Comparison of ENCODE assay signal across 25 cellular contexts in genomic region chr11:28153586-28153985, GRCh38. TPM values are rescaled to one million over a fixed set of nuclear protein-coding genes. Genes with fewer than 3 reads are reported as not detected.
"Had no signal": no experiment of that assay in that cellular context is flagged by ENCODE, and none has a peak within 500 bp of the region (broad histone marks: within the 10 kb centered on the region; RNA-seq: fewer than 3 reads in every experiment).

No MANE protein-coding gene starts in this region.

- H3K27me3 Mint-ChIP-seq: activated CD4-positive, alpha-beta T cell treated with anti-CD3 and anti-CD28 coated beads, Interleukin-2, amount 10 ng/mL, durations not matched to agents 24 days and 14 days; activated CD8-positive, alpha-beta memory T cell treated with anti-CD3 and anti-CD28 coated beads, Interleukin-2, amount 10 ng/mL, durations not matched to agents 7 days and 5 days; activated CD8-positive, alpha-beta T cell treated with anti-CD3 and anti-CD28 coated beads for 36 hours; activated naive CD4-positive, alpha-beta T cell treated with anti-CD3 and anti-CD28 coated beads, Interleukin-2, amount 50 U/mL, for 24 hours; central memory CD8-positive, alpha-beta T cell; stimulated activated naive B cell treated with anti-CD40 and anti-IgM and Interleukin-4, amounts not matched to agents 10 μg/mL and 1 μg/mL and 100 μg/mL, for 72 hours had no signal

- DNase-seq: activated CD4-positive, alpha-beta T cell treated with anti-CD3 and anti-CD28 coated beads, Interleukin-2, amount 10 ng/mL, durations not matched to agents 24 days and 14 days; activated CD8-positive, alpha-beta memory T cell treated with anti-CD3 and anti-CD28 coated beads, Interleukin-2, amount 10 ng/mL, durations not matched to agents 7 days and 5 days; activated CD8-positive, alpha-beta T cell treated with anti-CD3 and anti-CD28 coated beads for 36 hours; activated gamma-delta T cell; activated T-cell treated with anti-CD3 and anti-CD28 coated beads for 4 hours; colonic mucosa; esophagus squamous epithelium; heart right ventricle; islet precursor cell; left cardiac atrium; midbrain; occipital lobe; posterior cingulate gyrus; stimulated activated CD4-positive, alpha-beta T cell treated with anti-CD3 and anti-CD28 coated beads, Interleukin-15, amount 100 ng/mL, for 24 hours; stimulated activated CD4-positive, alpha-beta T cell treated with anti-CD3 and anti-CD28 coated beads, Interleukin-2, amount 100 ng/mL, for 48 hours; stimulated activated CD8-positive, alpha-beta memory T cell treated with anti-CD3 and anti-CD28 coated beads, Interleukin-4, amount 100 ng/mL, for 48 hours; stimulated activated naive B cell treated with anti-CD40 and anti-IgM and Interleukin-4, amounts not matched to agents 10 μg/mL and 1 μg/mL and 100 μg/mL, for 72 hours; T-helper 2 cell; uterus had no signal

- H3K4me3 Mint-ChIP-seq: activated CD4-positive, alpha-beta T cell treated with anti-CD3 and anti-CD28 coated beads, Interleukin-2, amount 10 ng/mL, durations not matched to agents 24 days and 14 days; activated CD8-positive, alpha-beta memory T cell treated with anti-CD3 and anti-CD28 coated beads, Interleukin-2, amount 10 ng/mL, durations not matched to agents 7 days and 5 days; activated CD8-positive, alpha-beta T cell treated with anti-CD3 and anti-CD28 coated beads for 36 hours; activated naive CD4-positive, alpha-beta T cell treated with anti-CD3 and anti-CD28 coated beads, Interleukin-2, amount 50 U/mL, for 24 hours; activated T-helper 1 cell treated with anti-CD3 and anti-CD28 coated beads, Interleukin-12 subunit alpha, Interleukin-12 subunit beta, Interleukin-2, Interleukin-4 antibody, amounts not matched to agents 30 ng/mL and 10 ng/mL and 1 ng/mL, durations not matched to agents 14 hours and 24 hours and 36 hours; central memory CD8-positive, alpha-beta T cell; stimulated activated naive B cell treated with anti-CD40 and anti-IgM and Interleukin-4, amounts not matched to agents 10 μg/mL and 1 μg/mL and 100 μg/mL, for 72 hours had no signal

- ATAC-seq: activated CD4-positive, CD25-positive, alpha-beta regulatory T cell treated with anti-CD3 and anti-CD28 coated beads, Interleukin-2, amount 50 U/mL, for 24 hours; activated CD8-positive, alpha-beta memory T cell treated with anti-CD3 and anti-CD28 coated beads, Interleukin-2, amount 10 ng/mL, durations not matched to agents 7 days and 5 days; activated CD8-positive, alpha-beta T cell treated with anti-CD3 and anti-CD28 coated beads for 36 hours; heart right ventricle; left cardiac atrium; sciatic nerve; stimulated activated naive B cell treated with anti-CD40 and anti-IgM and Interleukin-4, amounts not matched to agents 10 μg/mL and 1 μg/mL and 100 μg/mL, for 72 hours had no signal

- H3K4me1 Mint-ChIP-seq: activated CD4-positive, alpha-beta T cell treated with anti-CD3 and anti-CD28 coated beads, Interleukin-2, amount 10 ng/mL, durations not matched to agents 24 days and 14 days; activated CD8-positive, alpha-beta memory T cell treated with anti-CD3 and anti-CD28 coated beads, Interleukin-2, amount 10 ng/mL, durations not matched to agents 7 days and 5 days; activated naive CD4-positive, alpha-beta T cell treated with anti-CD3 and anti-CD28 coated beads, Interleukin-2, amount 50 U/mL, for 24 hours; central memory CD8-positive, alpha-beta T cell; stimulated activated naive B cell treated with anti-CD40 and anti-IgM and Interleukin-4, amounts not matched to agents 10 μg/mL and 1 μg/mL and 100 μg/mL, for 72 hours had no signal

- H3K9me3 Mint-ChIP-seq: activated CD8-positive, alpha-beta T cell treated with anti-CD3 and anti-CD28 coated beads for 36 hours; activated naive CD4-positive, alpha-beta T cell treated with anti-CD3 and anti-CD28 coated beads, Interleukin-2, amount 50 U/mL, for 24 hours; activated T-helper 1 cell treated with anti-CD3 and anti-CD28 coated beads, Interleukin-12 subunit alpha, Interleukin-12 subunit beta, Interleukin-2, Interleukin-4 antibody, amounts not matched to agents 30 ng/mL and 10 ng/mL and 1 ng/mL, durations not matched to agents 14 hours and 24 hours and 36 hours had no signal

RNA-seq across cellular contexts. Expression of gene KIF18A, which starts 45.6 kb away (rescaled TPM):
- total RNA-seq: ascending aorta had no signal
